ENCODE assay signal across 39 cellular contexts in the genomic region with DNA sequence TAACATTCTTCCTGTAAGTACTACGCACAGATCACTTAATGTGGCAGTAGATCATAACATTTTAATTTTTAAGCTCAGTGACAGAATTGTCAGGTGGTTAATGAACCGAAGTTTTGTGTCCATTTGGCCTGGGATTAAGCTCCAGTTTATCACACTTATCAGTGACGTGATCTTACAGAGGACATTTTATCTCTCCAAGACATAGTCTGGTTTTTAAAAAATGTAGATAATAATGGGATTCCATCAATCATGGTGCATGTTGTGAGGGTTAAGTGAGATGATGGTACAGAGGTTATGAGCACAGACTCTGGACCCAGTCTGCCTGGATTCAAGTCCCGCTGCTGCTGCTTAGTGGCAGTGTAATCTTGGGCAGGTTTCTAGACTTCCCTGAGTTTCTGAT.
"Had no signal": no experiment of that assay in that cellular context is flagged by ENCODE, and none has a peak within 500 bp of the region (broad histone marks: within the 10 kb centered on the region; RNA-seq: fewer than 3 reads in every experiment).

No MANE protein-coding gene starts in this region.

- H3K36me3 ChIP-seq: ascending aorta, Peyer's patch had no signal

- H3K4me1 ChIP-seq: body of pancreas, Peyer's patch had no signal

- ATAC-seq: activated T-cell treated with anti-CD3 and anti-CD28 coated beads, Interleukin-2, amount 50 U/mL, for 72 hours; activated T-helper 17 cell treated with anti-CD3 and anti-CD28 coated beads, Interleukin-2, amount 50 U/mL, for 72 hours; body of pancreas; PC-3; Right ventricle myocardium inferior had no signal

- H3K27me3 ChIP-seq: ascending aorta, body of pancreas, Peyer's patch had no signal

- DNase-seq: activated B cell treated with CpG ODN at 0.5 μM for 24 hours; activated CD4-positive, alpha-beta memory T cell treated with anti-CD3 and anti-CD28 coated beads for 36 hours; activated CD4-positive, alpha-beta T cell treated with anti-CD3 and anti-CD28 coated beads for 4 hours; activated CD4-positive, alpha-beta T cell treated with anti-CD3 and anti-CD28 coated beads, Interleukin-2, amount 50 U/mL, for 1 hour; activated CD4-positive, CD25-positive, alpha-beta regulatory T cell treated with anti-CD3 and anti-CD28 coated beads, Interleukin-2, amount 50 U/mL, for 72 hours; activated CD8-positive, alpha-beta memory T cell treated with anti-CD3 and anti-CD28 coated beads, Interleukin-2, amount 50 U/mL, for 4 hours; activated effector memory CD4-positive, alpha-beta T cell treated with anti-CD3 and anti-CD28 coated beads, Interleukin-2, amount 50 U/mL, for 16 hours; activated naive CD4-positive, alpha-beta T cell; activated naive CD4-positive, alpha-beta T cell treated with anti-CD3 and anti-CD28 coated beads, Interleukin-2, amount 50 U/mL, for 16 hours; activated naive CD8-positive, alpha-beta T cell treated with anti-CD3 and anti-CD28 coated beads for 36 hours; activated T-cell treated with anti-CD3 and anti-CD28 coated beads, Interleukin-2, amount 50 U/mL, for 72 hours; amygdala; body of pancreas; caudate nucleus; cerebellar nuclear complex; NCI-H1048; NCI-H1105 treated with DMSO at 0.1 percent for 48 hours; NCI-H1436; NCI-H1694 treated with DMSO at 0.1 percent for 48 hours; NCI-H2029; NCI-H2107; NCI-H2171; NCI-H510A; NCI-H526; NCI-H748 treated with DMSO at 0.1 percent for 48 hours; NK-92 treated with Interleukin-12 subunit alpha and Interleukin-12 subunit beta, amount 100 ng/mL, for 24 hours; PC-3; Peyer's patch; SIG-M5; SW 1271; T-helper 1 cell; T-helper 2 cell; T-helper 9 cell had no signal

- FAIRE-seq: bronchial epithelial cell had no signal

- H3K27me3 Mint-ChIP-seq: activated CD4-positive, alpha-beta memory T cell treated with anti-CD3 and anti-CD28 coated beads for 36 hours; activated T-helper 17 cell treated with anti-CD3 and anti-CD28 coated beads, Interleukin-2, amount 50 U/mL, for 72 hours had no signal

- H3K27ac ChIP-seq: ascending aorta, body of pancreas, Peyer's patch, RWPE1, VCaP had no signal

- H3K9me3 Mint-ChIP-seq: activated B cell treated with CpG ODN at 0.5 μM for 24 hours; activated CD4-positive, alpha-beta memory T cell treated with anti-CD3 and anti-CD28 coated beads for 36 hours; activated naive CD8-positive, alpha-beta T cell treated with anti-CD3 and anti-CD28 coated beads for 36 hours; activated T-cell treated with anti-CD3 and anti-CD28 coated beads, Interleukin-2, amount 50 U/mL, for 72 hours; activated T-helper 17 cell treated with anti-CD3 and anti-CD28 coated beads, Interleukin-2, amount 50 U/mL, for 72 hours had no signal

- H3K4me3 Mint-ChIP-seq: activated B cell treated with CpG ODN at 0.5 μM for 24 hours; activated CD4-positive, alpha-beta memory T cell treated with anti-CD3 and anti-CD28 coated beads for 36 hours; activated naive CD8-positive, alpha-beta T cell treated with anti-CD3 and anti-CD28 coated beads for 36 hours; activated T-cell treated with anti-CD3 and anti-CD28 coated beads, Interleukin-2, amount 50 U/mL, for 72 hours; activated T-helper 17 cell treated with anti-CD3 and anti-CD28 coated beads, Interleukin-2, amount 50 U/mL, for 72 hours had no signal

- H3K4me3 ChIP-seq: ascending aorta, body of pancreas, Peyer's patch had no signal

- H3K36me3 Mint-ChIP-seq: activated CD4-positive, alpha-beta memory T cell treated with anti-CD3 and anti-CD28 coated beads for 36 hours; activated naive CD8-positive, alpha-beta T cell treated with anti-CD3 and anti-CD28 coated beads for 36 hours had no signal

- H3K27ac Mint-ChIP-seq: activated B cell treated with CpG ODN at 0.5 μM for 24 hours; activated CD4-positive, alpha-beta memory T cell treated with anti-CD3 and anti-CD28 coated beads for 36 hours; activated naive CD8-positive, alpha-beta T cell treated with anti-CD3 and anti-CD28 coated beads for 36 hours; activated T-cell treated with anti-CD3 and anti-CD28 coated beads, Interleukin-2, amount 50 U/mL, for 72 hours; activated T-helper 17 cell treated with anti-CD3 and anti-CD28 coated beads, Interleukin-2, amount 50 U/mL, for 72 hours had no signal

- H3K4me1 Mint-ChIP-seq: activated B cell treated with CpG ODN at 0.5 μM for 24 hours; activated naive CD8-positive, alpha-beta T cell treated with anti-CD3 and anti-CD28 coated beads for 36 hours; activated T-helper 17 cell treated with anti-CD3 and anti-CD28 coated beads, Interleukin-2, amount 50 U/mL, for 72 hours had no signal

- H3K9me3 ChIP-seq: ascending aorta, body of pancreas, Peyer's patch had no signal
